27 cellular contexts compared by ENCODE assay signal in genomic region chr6:124164363-124164762, GRCh38.
"Had no signal": no experiment of that assay in that cellular context is flagged by ENCODE, and none has a peak within 500 bp of the region (broad histone marks: within the 10 kb centered on the region; RNA-seq: fewer than 3 reads in every experiment).

No MANE protein-coding gene starts in this region.

- H3K4me1 ChIP-seq: esophagus muscularis mucosa had no signal

- H3K27me3 ChIP-seq: brain microvascular endothelial cell, esophagus muscularis mucosa had no signal

- H3K36me3 ChIP-seq: brain microvascular endothelial cell, esophagus muscularis mucosa, WERI-Rb-1 had no signal

- H3K9me3 ChIP-seq: esophagus muscularis mucosa had no signal

- H3K27ac ChIP-seq: brain microvascular endothelial cell, esophagus muscularis mucosa, WERI-Rb-1 had no signal

- DNase-seq: activated B cell treated with CpG ODN at 0.5 μM for 24 hours; activated CD4-positive, alpha-beta T cell treated with anti-CD3 and anti-CD28 coated beads for 48 hours; activated CD4-positive, alpha-beta T cell treated with anti-CD3 and anti-CD28 coated beads, Interleukin-2, amount 50 U/mL, for 1 hour; activated CD4-positive, alpha-beta T cell treated with anti-CD3 and anti-CD28 coated beads, Interleukin-2, amount 50 U/mL, for 48 hours; activated CD8-positive, alpha-beta memory T cell treated with anti-CD3 and anti-CD28 coated beads for 24 hours; activated CD8-positive, alpha-beta T cell treated with anti-CD3 and anti-CD28 coated beads for 36 hours; activated effector memory CD4-positive, alpha-beta T cell treated with Interleukin-2 at 50 U/mL for 16 hours; activated gamma-delta T cell treated with Interleukin-2 at 50 U/mL for 16 hours; activated naive CD4-positive, alpha-beta T cell treated with anti-CD3 and anti-CD28 coated beads, Interleukin-2, amount 50 U/mL, for 16 hours; activated naive CD4-positive, alpha-beta T cell treated with Interleukin-2 at 50 U/mL for 16 hours; activated T-cell treated with anti-CD3 and anti-CD28 coated beads, Interleukin-2, amount 50 U/mL, for 4 hours; amniotic stem cell; anterior cingulate cortex; brain microvascular endothelial cell; caudate nucleus; cortex of kidney; dermis blood vessel endothelial cell; effector CD4-positive, alpha-beta T cell; effector memory CD8-positive, alpha-beta T cell; erythroblast; head of caudate nucleus; T-helper 17 cell; T1000; WERI-Rb-1 had no signal

- H3K4me3 ChIP-seq: esophagus muscularis mucosa had no signal

- ATAC-seq: activated CD4-positive, CD25-positive, alpha-beta regulatory T cell treated with anti-CD3 and anti-CD28 coated beads, Interleukin-2, amount 50 U/mL, for 24 hours; activated CD8-positive, alpha-beta T cell treated with anti-CD3 and anti-CD28 coated beads for 36 hours; activated T-cell treated with anti-CD3 and anti-CD28 coated beads, Interleukin-2, amount 50 U/mL, for 4 hours; activated T-helper 17 cell treated with anti-CD3 and anti-CD28 coated beads, Interleukin-2, amount 50 U/mL, for 72 hours; effector memory CD8-positive, alpha-beta T cell; T-helper 17 cell had no signal
